In genomic region chr11:47477323-47477722, GRCh38 we compare ENCODE assay signal across 12 cellular contexts. TPM values are rescaled to one million over a fixed set of nuclear protein-coding genes. Genes with fewer than 3 reads are reported as not detected.
DNase-seq lines count a peak whose midpoint lies in the region; ATAC-seq and TF ChIP-seq lines count a peak whose summit lies in the region.
"Had no signal": no experiment of that assay in that cellular context is flagged by ENCODE, and none has a peak within 500 bp of the region (broad histone marks: within the 10 kb centered on the region; RNA-seq: fewer than 3 reads in every experiment).

No MANE protein-coding gene starts in this region.

- H3K9me3 Mint-ChIP-seq in activated T-cell treated with anti-CD3 and anti-CD28 coated beads, Interleukin-2, amount 50 U/mL, for 4 hours, result no peaks in the 10 kb centered on the region
- no peaks in the 10 kb centered on the region for H3K9me3 Mint-ChIP-seq in T-helper 1 cell treated with Interleukin-12 subunit alpha and Interleukin-12 subunit beta and Interleukin-4 antibody, amounts not matched to agents 30 μg/mL and 1 μg/mL, for 36 hours
- no peaks in the 10 kb centered on the region for H3K9me3 Mint-ChIP-seq in stimulated activated naive CD8-positive, alpha-beta T cell treated with anti-CD3 and anti-CD28 coated beads, Interleukin-15, Interleukin-2, amounts not matched to agents 100 ng/mL and 50 ng/mL, for 24 hours
- H3K9me3 Mint-ChIP-seq: nephron had no signal

- TF ChIP-seq POLR2A in erythroblast (IDR thresholded peaks at IDR 0.05; ENCODE audit: low read length), result no peak

- DNase-seq in activated T-cell treated with anti-CD3 and anti-CD28 coated beads, Interleukin-2, amount 50 U/mL, for 4 hours, result no peak
- DNase-seq in activated T-cell treated with anti-CD3 and anti-CD28 coated beads, Interleukin-2, amount 50 U/mL, for 1 hour, result no peak
- DNase-seq in erythroblast (lab: John Stamatoyannopoulos, UW), result peak; percentile 65 to 80
- no peak for DNase-seq in NCI-H2171 (lab: John Stamatoyannopoulos, UW)
- no peak for DNase-seq in NCI-H774 (lab: John Stamatoyannopoulos, UW)
- DNase-seq in posterior cingulate gyrus, result no peak
- DNase-seq: cortex of kidney; stimulated activated CD4-positive, alpha-beta T cell treated with anti-CD3 and anti-CD28 coated beads, Interleukin-4, amount 100 ng/mL, for 4 hours had no signal

- intact Hi-C loops in posterior cingulate gyrus (cut with DNase I), result no loop called here

- H3K27ac Mint-ChIP-seq in T-helper 1 cell treated with Interleukin-12 subunit alpha and Interleukin-12 subunit beta and Interleukin-4 antibody, amounts not matched to agents 30 μg/mL and 1 μg/mL, for 36 hours, result peak overlapping the region; percentile 46
- peak overlapping the region; percentile 81 for H3K27ac Mint-ChIP-seq in stimulated activated naive CD8-positive, alpha-beta T cell treated with anti-CD3 and anti-CD28 coated beads, Interleukin-15, Interleukin-2, amounts not matched to agents 100 ng/mL and 50 ng/mL, for 24 hours
- H3K27ac Mint-ChIP-seq: nephron had no signal

- H3K27me3 Mint-ChIP-seq in activated T-cell treated with anti-CD3 and anti-CD28 coated beads, Interleukin-2, amount 50 U/mL, for 4 hours (ENCODE audit: low read depth), result no peaks in the 10 kb centered on the region
- H3K27me3 Mint-ChIP-seq in T-helper 1 cell treated with Interleukin-12 subunit alpha and Interleukin-12 subunit beta and Interleukin-4 antibody, amounts not matched to agents 30 μg/mL and 1 μg/mL, for 36 hours (ENCODE audit: low read depth), result no peaks in the 10 kb centered on the region
- no peaks in the 10 kb centered on the region for H3K27me3 Mint-ChIP-seq in stimulated activated naive CD8-positive, alpha-beta T cell treated with anti-CD3 and anti-CD28 coated beads, Interleukin-15, Interleukin-2, amounts not matched to agents 100 ng/mL and 50 ng/mL, for 24 hours

- no peak overlapping the region for H3K4me3 Mint-ChIP-seq in activated T-cell treated with anti-CD3 and anti-CD28 coated beads, Interleukin-2, amount 50 U/mL, for 4 hours
- H3K4me3 Mint-ChIP-seq in T-helper 1 cell treated with Interleukin-12 subunit alpha and Interleukin-12 subunit beta and Interleukin-4 antibody, amounts not matched to agents 30 μg/mL and 1 μg/mL, for 36 hours, result no peak overlapping the region
- no peak overlapping the region for H3K4me3 Mint-ChIP-seq in stimulated activated naive CD8-positive, alpha-beta T cell treated with anti-CD3 and anti-CD28 coated beads, Interleukin-15, Interleukin-2, amounts not matched to agents 100 ng/mL and 50 ng/mL, for 24 hours
- H3K4me3 Mint-ChIP-seq: nephron had no signal

- peak; percentile 73 to 88 for ATAC-seq in activated T-cell treated with anti-CD3 and anti-CD28 coated beads, Interleukin-2, amount 50 U/mL, for 4 hours

- peaks cover 7% of the 10 kb centered on the region for H3K4me1 Mint-ChIP-seq in activated T-cell treated with anti-CD3 and anti-CD28 coated beads, Interleukin-2, amount 50 U/mL, for 4 hours (ENCODE audit: low read depth)
- H3K4me1 Mint-ChIP-seq in T-helper 1 cell treated with Interleukin-12 subunit alpha and Interleukin-12 subunit beta and Interleukin-4 antibody, amounts not matched to agents 30 μg/mL and 1 μg/mL, for 36 hours (ENCODE audit: low read depth), result peaks cover 8% of the 10 kb centered on the region
- H3K4me1 Mint-ChIP-seq in stimulated activated naive CD8-positive, alpha-beta T cell treated with anti-CD3 and anti-CD28 coated beads, Interleukin-15, Interleukin-2, amounts not matched to agents 100 ng/mL and 50 ng/mL, for 24 hours (ENCODE audit: low read depth), result peaks cover 4% of the 10 kb centered on the region
- H3K4me1 Mint-ChIP-seq: nephron had no signal

- peaks cover 48% of the 10 kb centered on the region for H3K36me3 Mint-ChIP-seq in activated T-cell treated with anti-CD3 and anti-CD28 coated beads, Interleukin-2, amount 50 U/mL, for 4 hours (ENCODE audit: insufficient read depth)
- peaks cover 39% of the 10 kb centered on the region for H3K36me3 Mint-ChIP-seq in T-helper 1 cell treated with Interleukin-12 subunit alpha and Interleukin-12 subunit beta and Interleukin-4 antibody, amounts not matched to agents 30 μg/mL and 1 μg/mL, for 36 hours (ENCODE audit: low read depth)
- peaks cover 84% of the 10 kb centered on the region for H3K36me3 Mint-ChIP-seq in stimulated activated naive CD8-positive, alpha-beta T cell treated with anti-CD3 and anti-CD28 coated beads, Interleukin-15, Interleukin-2, amounts not matched to agents 100 ng/mL and 50 ng/mL, for 24 hours (ENCODE audit: low read depth)

RNA-seq across cellular contexts. Expression of gene RAPSN, which starts 28.4 kb away (rescaled TPM):
- under 1 TPM; 0.46 to 0.53 (median 0.52) TPM for total RNA-seq in activated T-cell treated with anti-CD3 and anti-CD28 coated beads, Interleukin-2, amount 50 U/mL, for 4 hours
- total RNA-seq: HT-29 had no signal

RNA-seq across cellular contexts. Expression of gene PSMC3, which starts 51.1 kb away (rescaled TPM):
- 100 to 1,000 TPM; 275 to 300 (median 299) TPM for total RNA-seq in activated T-cell treated with anti-CD3 and anti-CD28 coated beads, Interleukin-2, amount 50 U/mL, for 4 hours

Comparison
In these comparisons a context has a peak if more than half of its experiments do, and no peak if none do; other contexts are left out.
1. DNase-seq: peak in erythroblast (2 of 2); none in activated T-cell treated with anti-CD3 and anti-CD28 coated beads, Interleukin-2, amount 50 U/mL, for 4 hours (single experiment), activated T-cell treated with anti-CD3 and anti-CD28 coated beads, Interleukin-2, amount 50 U/mL, for 1 hour (single experiment), NCI-H2171 (single experiment), NCI-H774 (single experiment) and posterior cingulate gyrus (0 of 10).